Comparison of ENCODE assay signal across 8 cellular contexts in the genomic region with DNA sequence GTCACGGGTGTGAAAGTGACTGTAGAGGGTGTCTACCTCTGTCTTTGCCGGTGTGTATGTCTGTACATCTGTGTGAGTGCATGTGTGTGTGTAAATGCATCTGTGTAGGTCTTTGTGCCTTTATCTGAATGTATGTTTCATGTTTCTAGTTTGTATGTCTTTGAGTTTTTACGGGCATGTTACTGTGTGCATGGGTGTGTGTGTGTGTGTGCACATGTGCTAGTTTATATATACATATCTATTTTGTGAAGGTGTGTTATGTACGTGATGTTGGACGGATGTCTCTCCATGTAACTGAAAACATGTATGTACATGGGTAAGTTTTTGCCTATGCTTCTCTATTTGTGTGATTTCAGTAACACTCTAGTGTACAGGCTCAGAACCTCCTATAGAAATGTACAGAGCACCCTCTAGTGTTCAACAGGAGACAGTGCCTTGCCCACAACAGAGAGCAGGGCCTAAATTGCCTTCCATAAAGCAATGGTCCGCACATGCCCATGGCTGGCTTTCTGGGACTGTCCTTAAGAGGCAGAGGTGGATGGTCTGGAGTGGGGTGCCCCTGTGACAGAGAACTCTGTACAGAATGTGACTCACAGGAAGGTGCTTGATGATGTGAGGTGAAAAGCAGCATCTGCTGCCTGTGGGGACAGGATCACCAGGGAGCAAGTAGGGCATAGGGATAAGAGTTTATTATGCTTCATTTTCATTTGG.
DNase-seq lines count a peak whose midpoint lies in the region; ATAC-seq and TF ChIP-seq lines count a peak whose summit lies in the region.

No MANE protein-coding gene starts in this region.

- intact Hi-C loops in CD8-positive, alpha-beta T cell (cut with DNase I, micrococcal nuclease), result loop anchor here (5.0 to 10.0 kb wide), 2 partner anchors 1192 to 1194 kb away; no protein-coding TSS in a partner anchor

- H3K4me1 Mint-ChIP-seq in CD8-positive, alpha-beta T cell (ENCODE audit: low read depth), result no peaks in the 10 kb centered on the region
- peaks cover 2% of the 10 kb centered on the region for H3K4me1 Mint-ChIP-seq in T-helper 2 cell treated with Interferon-gamma antibody and Interleukin-4, amounts not matched to agents 5 μg/mL and 100 μg/mL, for 36 hours (ENCODE audit: low read depth)
- no peaks in the 10 kb centered on the region for H3K4me1 Mint-ChIP-seq in CD8-positive, alpha-beta memory T cell

- H3K27me3 Mint-ChIP-seq in CD8-positive, alpha-beta T cell (ENCODE audit: low read depth), result peaks cover 11% of the 10 kb centered on the region
- H3K27me3 Mint-ChIP-seq in T-helper 2 cell treated with Interferon-gamma antibody and Interleukin-4, amounts not matched to agents 5 μg/mL and 100 μg/mL, for 36 hours (ENCODE audit: low read depth), result peaks cover 3% of the 10 kb centered on the region
- H3K27me3 Mint-ChIP-seq in CD8-positive, alpha-beta memory T cell, result peaks cover 7 to 15% of the 10 kb centered on the region in 2 donors

- POLR2A ChIA-PET in CD8-positive, alpha-beta T cell (lab: Charles Lee), result no interaction called here
- POLR2A ChIA-PET in CD8-positive, alpha-beta memory T cell (lab: Charles Lee), result no interaction called here

- no peak overlapping the region for H3K27ac Mint-ChIP-seq in CD8-positive, alpha-beta T cell
- no peak overlapping the region for H3K27ac Mint-ChIP-seq in T-helper 2 cell treated with Interferon-gamma antibody and Interleukin-4, amounts not matched to agents 5 μg/mL and 100 μg/mL, for 36 hours
- H3K27ac Mint-ChIP-seq in CD8-positive, alpha-beta memory T cell, result no peak overlapping the region

- H3K4me1 ChIP-seq in CD8-positive, alpha-beta T cell (ENCODE audit: insufficient read depth, low read length), result no peaks in the 10 kb centered on the region
- H3K4me1 ChIP-seq in CD8-positive, alpha-beta memory T cell (ENCODE audit: insufficient read depth, low read length), result no peaks in the 10 kb centered on the region

- ATAC-seq in CD8-positive, alpha-beta T cell, result no peak
- ATAC-seq in GM18867 (IDR thresholded peaks at IDR 0.05; ENCODE audit: unreplicated experiment) (peak; percentile 99), HG02981 (IDR thresholded peaks at IDR 0.05; ENCODE audit: unreplicated experiment) (peak; percentile 98)

- H3K36me3 Mint-ChIP-seq in CD8-positive, alpha-beta T cell, result no peaks in the 10 kb centered on the region
- H3K36me3 Mint-ChIP-seq in T-helper 2 cell treated with Interferon-gamma antibody and Interleukin-4, amounts not matched to agents 5 μg/mL and 100 μg/mL, for 36 hours (ENCODE audit: low read depth), result no peaks in the 10 kb centered on the region
- H3K36me3 Mint-ChIP-seq in CD8-positive, alpha-beta memory T cell, result no peaks in the 10 kb centered on the region

- CTCF ChIA-PET in CD8-positive, alpha-beta T cell (lab: Charles Lee), result no interaction called here
- CTCF ChIA-PET in CD8-positive, alpha-beta memory T cell (lab: Charles Lee), result no interaction called here

- no peak overlapping the region for H3K27ac ChIP-seq in CD8-positive, alpha-beta T cell (ENCODE audit: low read depth, low read length)
- no peak overlapping the region for H3K27ac ChIP-seq in CD8-positive, alpha-beta memory T cell (ENCODE audit: low read depth, low read length)

- no peaks in the 10 kb centered on the region for H3K27me3 ChIP-seq in CD8-positive, alpha-beta T cell (ENCODE audit: insufficient read depth, low read length)
- no peaks in the 10 kb centered on the region for H3K27me3 ChIP-seq in CD8-positive, alpha-beta memory T cell (ENCODE audit: insufficient read depth, low read length, poor library complexity, severe bottlenecking)

- TF ChIP-seq CTCF in CD8-positive, alpha-beta T cell (IDR thresholded peaks at IDR 0.05), result peak; percentile 26

- DNase-seq in CD8-positive, alpha-beta T cell, result no peak
- peak; percentile 43 for DNase-seq in NCI-H1694 (lab: John Stamatoyannopoulos, UW)
- DNase-seq in T-helper 2 cell treated with Interferon-gamma antibody and Interleukin-4, amounts not matched to agents 5 μg/mL and 100 μg/mL, for 36 hours (ENCODE audit: low spot score), result peak; percentile 9
- DNase-seq in epidermal melanocyte (ENCODE audit: insufficient read length, low spot score), result peak; percentile 71
- peak; percentile 22 for DNase-seq in mucosa of gallbladder (ENCODE audit: low spot score)
- DNase-seq in CD8-positive, alpha-beta memory T cell, result no peak

- no peaks in the 10 kb centered on the region for H3K9me3 Mint-ChIP-seq in CD8-positive, alpha-beta T cell
- H3K9me3 Mint-ChIP-seq in T-helper 2 cell treated with Interferon-gamma antibody and Interleukin-4, amounts not matched to agents 5 μg/mL and 100 μg/mL, for 36 hours, result no peaks in the 10 kb centered on the region
- no peaks in the 10 kb centered on the region for H3K9me3 Mint-ChIP-seq in CD8-positive, alpha-beta memory T cell

- H3K36me3 ChIP-seq in CD8-positive, alpha-beta T cell (ENCODE audit: insufficient read depth, low read length), result no peaks in the 10 kb centered on the region
- no peaks in the 10 kb centered on the region for H3K36me3 ChIP-seq in CD8-positive, alpha-beta memory T cell (ENCODE audit: insufficient read depth, low read length)

- H3K4me3 ChIP-seq in CD8-positive, alpha-beta T cell (ENCODE audit: low read depth, low read length), result no peak overlapping the region
- H3K4me3 ChIP-seq in CD8-positive, alpha-beta memory T cell (ENCODE audit: low read length), result no peak overlapping the region

- H3K9me3 ChIP-seq in CD8-positive, alpha-beta T cell (ENCODE audit: low read length), result no peaks in the 10 kb centered on the region
- no peaks in the 10 kb centered on the region for H3K9me3 ChIP-seq in CD8-positive, alpha-beta memory T cell (ENCODE audit: low read length)

- no peak overlapping the region for H3K4me3 Mint-ChIP-seq in CD8-positive, alpha-beta T cell
- H3K4me3 Mint-ChIP-seq in T-helper 2 cell treated with Interferon-gamma antibody and Interleukin-4, amounts not matched to agents 5 μg/mL and 100 μg/mL, for 36 hours, result no peak overlapping the region
- no peak overlapping the region for H3K4me3 Mint-ChIP-seq in CD8-positive, alpha-beta memory T cell

Comparison
In these comparisons a context has a peak if more than half of its experiments do, and no peak if none do; other contexts are left out.
1. DNase-seq: peak in NCI-H1694 (single experiment), T-helper 2 cell treated with Interferon-gamma antibody and Interleukin-4, amounts not matched to agents 5 μg/mL and 100 μg/mL, for 36 hours (single experiment), epidermal melanocyte (single experiment) and mucosa of gallbladder (single experiment); none in CD8-positive, alpha-beta T cell (0 of 7) and CD8-positive, alpha-beta memory T cell (0 of 5).